Comparison of ENCODE assay signal across 30 cellular contexts in the genomic region with DNA sequence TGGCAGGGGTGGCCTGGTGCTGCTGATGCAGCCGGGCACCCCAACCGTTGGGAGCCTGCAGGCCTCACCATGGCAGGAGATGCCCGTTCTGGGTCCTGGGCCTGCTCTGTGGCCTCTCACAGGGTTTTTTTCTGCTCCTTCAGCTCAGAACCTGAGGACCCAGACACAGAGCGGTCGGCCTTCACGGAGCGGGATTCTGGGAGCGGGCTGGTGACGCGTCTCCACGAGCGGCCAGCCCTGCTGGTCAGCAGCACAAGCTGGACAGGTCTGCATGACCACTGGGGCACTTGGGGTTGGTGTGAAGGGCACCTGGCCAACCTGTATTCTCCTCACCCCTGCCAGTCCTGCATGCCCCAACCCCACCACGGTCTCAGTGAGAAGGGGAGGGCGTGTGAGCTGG. TPM values are rescaled to one million over a fixed set of nuclear protein-coding genes. Genes with fewer than 3 reads are reported as not detected.
"Had no signal": no experiment of that assay in that cellular context is flagged by ENCODE, and none has a peak within 500 bp of the region (broad histone marks: within the 10 kb centered on the region; RNA-seq: fewer than 3 reads in every experiment).

No MANE protein-coding gene starts in this region.

- H3K4me3 Mint-ChIP-seq: activated CD4-positive, alpha-beta memory T cell treated with anti-CD3 and anti-CD28 coated beads for 36 hours; activated CD4-positive, alpha-beta T cell treated with anti-CD3 and anti-CD28 coated beads for 36 hours; activated CD4-positive, alpha-beta T cell treated with anti-CD3 and anti-CD28 coated beads, Interleukin-2, amount 10 ng/mL, durations not matched to agents 24 days and 14 days; activated CD8-positive, alpha-beta memory T cell treated with anti-CD3 and anti-CD28 coated beads, Interleukin-2, amount 10 ng/mL, durations not matched to agents 7 days and 5 days; activated CD8-positive, alpha-beta T cell treated with anti-CD3 and anti-CD28 coated beads, Interleukin-2, amount 10 ng/mL, durations not matched to agents 7 days and 5 days; activated naive CD4-positive, alpha-beta T cell treated with anti-CD3 and anti-CD28 coated beads for 36 hours; activated naive CD4-positive, alpha-beta T cell treated with anti-CD3 and anti-CD28 coated beads, Interleukin-2, amount 50 U/mL, for 24 hours; activated naive CD8-positive, alpha-beta T cell treated with anti-CD3 and anti-CD28 coated beads for 36 hours; activated naive CD8-positive, alpha-beta T cell treated with anti-CD3 and anti-CD28 coated beads, Interleukin-2, amount 50 U/mL, for 24 hours; activated T-cell treated with anti-CD3 and anti-CD28 coated beads, Interleukin-2, amount 50 U/mL, for 4 hours; activated T-helper 17 cell treated with anti-CD3 and anti-CD28 coated beads, Interleukin-2, amount 50 U/mL, for 72 hours; endodermal cell had no signal

- H3K27ac Mint-ChIP-seq: activated CD4-positive, alpha-beta memory T cell treated with anti-CD3 and anti-CD28 coated beads for 36 hours; activated CD4-positive, alpha-beta T cell treated with anti-CD3 and anti-CD28 coated beads for 36 hours; activated CD4-positive, alpha-beta T cell treated with anti-CD3 and anti-CD28 coated beads, Interleukin-2, amount 10 ng/mL, durations not matched to agents 24 days and 14 days; activated CD8-positive, alpha-beta memory T cell treated with anti-CD3 and anti-CD28 coated beads, Interleukin-2, amount 10 ng/mL, durations not matched to agents 7 days and 5 days; activated CD8-positive, alpha-beta T cell treated with anti-CD3 and anti-CD28 coated beads, Interleukin-2, amount 10 ng/mL, durations not matched to agents 7 days and 5 days; activated naive CD4-positive, alpha-beta T cell treated with anti-CD3 and anti-CD28 coated beads for 36 hours; activated naive CD4-positive, alpha-beta T cell treated with anti-CD3 and anti-CD28 coated beads, Interleukin-2, amount 50 U/mL, for 24 hours; activated naive CD8-positive, alpha-beta T cell treated with anti-CD3 and anti-CD28 coated beads for 36 hours; activated naive CD8-positive, alpha-beta T cell treated with anti-CD3 and anti-CD28 coated beads, Interleukin-2, amount 50 U/mL, for 24 hours; activated T-helper 17 cell treated with anti-CD3 and anti-CD28 coated beads, Interleukin-2, amount 50 U/mL, for 72 hours; endodermal cell had no signal

- H3K27me3 ChIP-seq: adrenal gland, body of pancreas, dorsolateral prefrontal cortex had no signal

- DNase-seq: activated CD4-positive, alpha-beta memory T cell treated with anti-CD3 and anti-CD28 coated beads for 36 hours; activated CD4-positive, alpha-beta T cell treated with anti-CD3 and anti-CD28 coated beads for 36 hours; activated CD4-positive, alpha-beta T cell treated with anti-CD3 and anti-CD28 coated beads, Interleukin-2, amount 10 ng/mL, durations not matched to agents 24 days and 14 days; activated CD4-positive, CD25-positive, alpha-beta regulatory T cell; activated CD4-positive, CD25-positive, alpha-beta regulatory T cell treated with anti-CD3 and anti-CD28 coated beads, Interleukin-2, amount 50 U/mL, for 72 hours; activated CD8-positive, alpha-beta memory T cell treated with anti-CD3 and anti-CD28 coated beads, Interleukin-2, amount 10 ng/mL, durations not matched to agents 7 days and 5 days; activated CD8-positive, alpha-beta memory T cell treated with anti-CD3 and anti-CD28 coated beads, Interleukin-2, amount 50 U/mL, for 4 hours; activated CD8-positive, alpha-beta T cell treated with anti-CD3 and anti-CD28 coated beads, Interleukin-2, amount 10 ng/mL, durations not matched to agents 7 days and 5 days; activated effector memory CD4-positive, alpha-beta T cell treated with Interleukin-2 at 50 U/mL for 16 hours; activated naive CD4-positive, alpha-beta T cell treated with anti-CD3 and anti-CD28 coated beads for 36 hours; activated naive CD8-positive, alpha-beta T cell treated with anti-CD3 and anti-CD28 coated beads for 36 hours; activated naive CD8-positive, alpha-beta T cell treated with anti-CD3 and anti-CD28 coated beads, Interleukin-2, amount 50 U/mL, for 24 hours; activated T-cell treated with anti-CD3 and anti-CD28 coated beads, Interleukin-2, amount 50 U/mL, for 4 hours; adrenal gland; amygdala; aorta; body of pancreas; caudate nucleus; cortex of kidney; dorsolateral prefrontal cortex; effector memory CD4-positive, alpha-beta T cell; endodermal cell; foreskin fibroblast; T-helper 2 cell had no signal

- H3K4me1 ChIP-seq: adrenal gland, body of pancreas had no signal

- H3K9me3 Mint-ChIP-seq: activated CD4-positive, alpha-beta memory T cell treated with anti-CD3 and anti-CD28 coated beads for 36 hours; activated CD4-positive, alpha-beta T cell treated with anti-CD3 and anti-CD28 coated beads, Interleukin-2, amount 10 ng/mL, durations not matched to agents 24 days and 14 days; activated naive CD4-positive, alpha-beta T cell treated with anti-CD3 and anti-CD28 coated beads for 36 hours; activated naive CD4-positive, alpha-beta T cell treated with anti-CD3 and anti-CD28 coated beads, Interleukin-2, amount 50 U/mL, for 24 hours; activated naive CD8-positive, alpha-beta T cell treated with anti-CD3 and anti-CD28 coated beads for 36 hours; activated naive CD8-positive, alpha-beta T cell treated with anti-CD3 and anti-CD28 coated beads, Interleukin-2, amount 50 U/mL, for 24 hours; activated T-cell treated with anti-CD3 and anti-CD28 coated beads, Interleukin-2, amount 50 U/mL, for 4 hours; activated T-helper 17 cell treated with anti-CD3 and anti-CD28 coated beads, Interleukin-2, amount 50 U/mL, for 72 hours had no signal

- H3K4me3 ChIP-seq: adrenal gland, body of pancreas, dorsolateral prefrontal cortex had no signal

- H3K27me3 Mint-ChIP-seq: activated CD4-positive, alpha-beta memory T cell treated with anti-CD3 and anti-CD28 coated beads for 36 hours; activated CD4-positive, alpha-beta T cell treated with anti-CD3 and anti-CD28 coated beads for 36 hours; activated CD4-positive, alpha-beta T cell treated with anti-CD3 and anti-CD28 coated beads, Interleukin-2, amount 10 ng/mL, durations not matched to agents 24 days and 14 days; activated CD8-positive, alpha-beta memory T cell treated with anti-CD3 and anti-CD28 coated beads, Interleukin-2, amount 10 ng/mL, durations not matched to agents 7 days and 5 days; activated naive CD4-positive, alpha-beta T cell treated with anti-CD3 and anti-CD28 coated beads, Interleukin-2, amount 50 U/mL, for 24 hours; activated naive CD8-positive, alpha-beta T cell treated with anti-CD3 and anti-CD28 coated beads for 36 hours; activated T-helper 17 cell treated with anti-CD3 and anti-CD28 coated beads, Interleukin-2, amount 50 U/mL, for 72 hours had no signal

- H3K9me3 ChIP-seq: adrenal gland, body of pancreas had no signal

- H3K36me3 ChIP-seq: adrenal gland had no signal

- H3K27ac ChIP-seq: adrenal gland, body of pancreas, dorsolateral prefrontal cortex had no signal

- ATAC-seq: activated CD4-positive, alpha-beta T cell treated with anti-CD3 and anti-CD28 coated beads for 36 hours; activated CD8-positive, alpha-beta memory T cell treated with anti-CD3 and anti-CD28 coated beads, Interleukin-2, amount 10 ng/mL, durations not matched to agents 7 days and 5 days; activated CD8-positive, alpha-beta T cell treated with anti-CD3 and anti-CD28 coated beads, Interleukin-2, amount 10 ng/mL, durations not matched to agents 7 days and 5 days; activated naive CD8-positive, alpha-beta T cell treated with anti-CD3 and anti-CD28 coated beads, Interleukin-2, amount 50 U/mL, for 24 hours; activated T-cell treated with anti-CD3 and anti-CD28 coated beads, Interleukin-2, amount 50 U/mL, for 4 hours; activated T-helper 17 cell treated with anti-CD3 and anti-CD28 coated beads, Interleukin-2, amount 50 U/mL, for 72 hours; body of pancreas; esophagus mucosa had no signal

- H3K36me3 Mint-ChIP-seq: activated CD4-positive, alpha-beta memory T cell treated with anti-CD3 and anti-CD28 coated beads for 36 hours; activated CD8-positive, alpha-beta memory T cell treated with anti-CD3 and anti-CD28 coated beads, Interleukin-2, amount 10 ng/mL, durations not matched to agents 7 days and 5 days; activated naive CD4-positive, alpha-beta T cell treated with anti-CD3 and anti-CD28 coated beads, Interleukin-2, amount 50 U/mL, for 24 hours; activated naive CD8-positive, alpha-beta T cell treated with anti-CD3 and anti-CD28 coated beads for 36 hours had no signal

RNA-seq across cellular contexts. Expression of gene ALG1L2, which starts 10.3 kb away (rescaled TPM):
- total RNA-seq: activated CD4-positive, alpha-beta memory T cell treated with anti-CD3 and anti-CD28 coated beads for 36 hours; activated CD4-positive, alpha-beta T cell treated with anti-CD3 and anti-CD28 coated beads, Interleukin-2, amount 10 ng/mL, durations not matched to agents 24 days and 14 days; activated naive CD4-positive, alpha-beta T cell treated with anti-CD3 and anti-CD28 coated beads for 36 hours; body of pancreas; epithelial cell of proximal tubule; esophagus mucosa; frontal cortex; T-helper 1 cell treated with Interleukin-12 subunit alpha and Interleukin-12 subunit beta and Interleukin-4 antibody, amounts not matched to agents 30 ng/mL and 1 ng/mL, for 36 hours had no signal
- polyA plus RNA-seq: adrenal gland, aorta had no signal
